In the genomic region with DNA sequence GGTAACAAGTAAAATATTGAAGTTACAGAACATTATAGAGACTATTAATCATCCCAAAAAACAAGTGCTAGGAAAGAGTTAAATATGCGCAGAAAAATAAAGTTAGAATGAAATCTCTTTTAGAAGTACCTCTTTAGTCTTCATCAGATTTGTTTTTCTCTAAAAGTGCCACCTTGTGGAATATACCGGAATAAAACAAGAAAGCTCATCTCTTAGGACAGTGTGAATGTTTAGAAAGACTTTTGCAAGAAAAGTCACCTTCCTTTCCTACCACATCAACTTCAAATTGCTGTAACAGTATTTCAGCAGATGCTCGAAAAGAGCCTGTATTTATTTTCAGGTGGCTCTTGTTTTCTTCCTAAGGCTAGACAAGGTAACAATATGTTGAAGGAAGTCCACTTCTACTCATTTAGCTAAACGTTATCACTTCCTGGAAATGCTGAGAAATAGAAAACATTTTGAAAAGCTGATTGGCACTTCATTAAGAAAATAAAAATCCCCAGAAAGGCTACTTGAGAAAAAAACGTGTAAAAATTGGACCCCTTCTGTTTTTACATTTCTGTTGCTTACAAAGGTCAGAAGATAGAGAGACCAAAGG, we compare ENCODE assay signal across 9 cellular contexts. TPM values are rescaled to one million over a fixed set of nuclear protein-coding genes. Genes with fewer than 3 reads are reported as not detected.
A peak's percentile ranks its signal among the peaks of the same experiment; 100 is the strongest.
DNase-seq lines count a peak whose midpoint lies in the region; ATAC-seq, FAIRE-seq and TF ChIP-seq lines count a peak whose summit lies in the region.
"Had no signal": no experiment of that assay in that cellular context is flagged by ENCODE, and none has a peak within 500 bp of the region (broad histone marks: within the 10 kb centered on the region; RNA-seq: fewer than 3 reads in every experiment).

No MANE protein-coding gene starts in this region.

- peaks cover 2% of the 10 kb centered on the region; the same call in 1 of the 2 replicates for H3K4me1 ChIP-seq in HEK293 (ENCODE audit: control insufficient read depth, insufficient read depth, low read length)
- H3K4me1 ChIP-seq in keratinocyte (ENCODE audit: control insufficient read depth, extremely low read depth, insufficient read depth, low read length): peaks cover 9% of the 10 kb centered on the region
- H3K4me1 ChIP-seq in ovary (ENCODE audit: insufficient read depth): peaks cover 2% of the 10 kb centered on the region

- no peak for TF ChIP-seq POLR2A in ovary (IDR thresholded peaks at IDR 0.05)

- H3K27me3 ChIP-seq in keratinocyte (ENCODE audit: control insufficient read depth, extremely low read depth, insufficient read depth, low read length) (no peaks in the 10 kb centered on the region), ovary (no peaks in the 10 kb centered on the region)

- intact Hi-C loops in sciatic nerve (cut with DNase I): no loop called here
- intact Hi-C loops in ovary (cut with DNase I): no loop called here

- CTCF ChIA-PET in HEK293 (lab: Yijun Ruan, JAX): interaction anchor here (0.5 to 5.1 kb wide), 7 partner anchors 10 to 1473 kb away, joined by 3 to 35 read pairs (median 3); partner anchors contain the start of gene FAM133B

- dilution Hi-C loops in keratinocyte (cut with MboI; ENCODE audit: extremely low pct_ligation_motif_present, low sequenced_read_pairs): no loop called here

- no peak for TF ChIP-seq EP300 in ovary (IDR thresholded peaks at IDR 0.05)

- FAIRE-seq in D721Med (lab: Jason Lieb, UNC): no peak
- FAIRE-seq in TTC549 (lab: Jason Lieb, UNC): peak; percentile 81
- no peak for FAIRE-seq in keratinocyte (lab: Jason Lieb, UNC)

- no peak overlapping the region for H3K9ac ChIP-seq in keratinocyte (ENCODE audit: control insufficient read depth, extremely low read depth, insufficient read depth, low read length)

- no peaks in the 10 kb centered on the region for H3K79me2 ChIP-seq in keratinocyte (ENCODE audit: control insufficient read depth, insufficient read depth, low read length)

- H3K9me1 ChIP-seq in keratinocyte (ENCODE audit: control insufficient read depth, extremely low read depth, insufficient read depth, low read length): no peaks in the 10 kb centered on the region

- no peak overlapping the region for H3K4me3 ChIP-seq in HEK293 (ENCODE audit: low read depth, low read length)
- no peak overlapping the region for H3K4me3 ChIP-seq in keratinocyte (ENCODE audit: control insufficient read depth in 2 of 3, extremely low read depth in 1 of 3, insufficient read depth in 2 of 3, low read depth in 1 of 3, low read length in 3 of 3)
- no peak overlapping the region for H3K4me3 ChIP-seq in ovary
- H3K4me3 ChIP-seq: SK-N-MC had no signal

- WGBS in ovary, 3 donors: 31 to 36% (median 36%) methylated on average over 5 of the region's 5 CpGs

- no peak overlapping the region for H3K4me2 ChIP-seq in keratinocyte (ENCODE audit: control insufficient read depth, extremely low read depth, insufficient read depth, low read depth, low read length)

- TF ChIP-seq CTCF in D721Med (IDR thresholded peaks at IDR 0.05; ENCODE audit: insufficient read depth, missing control alignments) (peak; percentile 36), HEK293 (tag by site-specific recombination; IDR thresholded peaks at IDR 0.05) (no peak), keratinocyte (optimal IDR thresholded peaks at IDR 0.05 in 1 of 3, IDR thresholded peaks at IDR 0.05 in 1 of 3, conservative IDR thresholded peaks at IDR 0.05 in 1 of 3; ENCODE audit: extremely low read depth in 1 of 3, insufficient read depth in 2 of 3, low read length in 3 of 3) (peak in 2 of 3 experiments; percentile 2 to 41), ovary (IDR thresholded peaks at IDR 0.05) (no peak)

- H3K9me3 ChIP-seq in HEK293 (ENCODE audit: control insufficient read depth, insufficient read depth, low read depth, low read length) (no peaks in the 10 kb centered on the region), keratinocyte (ENCODE audit: control insufficient read depth, low read depth, low read length) (no peaks in the 10 kb centered on the region), ovary (no peaks in the 10 kb centered on the region)

- no peaks in the 10 kb centered on the region for H4K20me1 ChIP-seq in keratinocyte (ENCODE audit: control insufficient read depth, extremely low read depth, insufficient read depth, low read length)

- peaks cover 0 to 3% of the 10 kb centered on the region in 2 experiments; a peak in 1 of 3 replicates for H3K36me3 ChIP-seq in HEK293 (ENCODE audit: control insufficient read depth in 2 of 2, insufficient read depth in 1 of 2, low read length in 2 of 2)
- peaks cover 15 to 17% of the 10 kb centered on the region in 2 experiments for H3K36me3 ChIP-seq in keratinocyte (ENCODE audit: control insufficient read depth in 2 of 2, extremely low read depth in 1 of 2, insufficient read depth in 2 of 2, low read length in 2 of 2)
- H3K36me3 ChIP-seq in ovary: no peaks in the 10 kb centered on the region

- POLR2A ChIA-PET in HEK293 (lab: Yijun Ruan, JAX): interaction anchor here (0.6 to 1.0 kb wide), 2 partner anchors 9 to 20 kb away, joined by 3 to 5 read pairs; partner anchors contain the start of gene FAM133B

- H2AFZ ChIP-seq in keratinocyte (ENCODE audit: control insufficient read depth, low read length): no peak overlapping the region

- DNase-seq in D721Med (ENCODE audit: insufficient read length, low spot score): no peak
- no peak for DNase-seq in keratinocyte (ENCODE audit: low read depth, low spot score)
- no peak for DNase-seq in sciatic nerve (ENCODE audit: low spot score)
- no peak for DNase-seq in GM19240 (ENCODE audit: insufficient read length, low spot score)
- DNase-seq in ovary: no peak
- DNase-seq in NCI-H446 treated with DMSO at 0.1 percent for 48 hours (lab: John Stamatoyannopoulos, UW): no peak

- ATAC-seq in sciatic nerve: no peak

- H3K27ac ChIP-seq in HEK293 (ENCODE audit: extremely low read depth, low read depth, low read length): no peak overlapping the region
- no peak overlapping the region for H3K27ac ChIP-seq in keratinocyte (ENCODE audit: control insufficient read depth, insufficient read depth, low read length)
- H3K27ac ChIP-seq in ovary: no peak overlapping the region
- H3K27ac ChIP-seq: SK-N-MC had no signal

TF ChIP-seq in HEK293, 187 proteins besides CTCF, POLR2A, EP300 and RAD21:
- TF ChIP-seq ZNF777 (tag by site-specific recombination; IDR thresholded peaks at IDR 0.05; ENCODE audit: borderline replicate concordance) (no peak), HOXA7 (CRISPR knock-in tag; IDR thresholded peaks at IDR 0.05; ENCODE audit: borderline replicate concordance) (no peak), ZNF223 (tag by site-specific recombination; IDR thresholded peaks at IDR 0.05) (no peak), ZEB2 (tag by site-specific recombination; IDR thresholded peaks at IDR 0.05) (no peak), MEIS1 (CRISPR knock-in tag; IDR thresholded peaks at IDR 0.05; ENCODE audit: borderline replicate concordance) (no peak), ZNF548 (tag by site-specific recombination; IDR thresholded peaks at IDR 0.05) (no peak), ZNF311 (tag by site-specific recombination; IDR thresholded peaks at IDR 0.05; ENCODE audit: borderline replicate concordance) (no peak), ZNF654 (tag by site-specific recombination; IDR thresholded peaks at IDR 0.05; ENCODE audit: low read depth) (peak; percentile 34), ZNF416 (tag by site-specific recombination; IDR thresholded peaks at IDR 0.05) (no peak), GLI2 (tag by site-specific recombination; IDR thresholded peaks at IDR 0.05; ENCODE audit: borderline replicate concordance, low read depth) (no peak), PRDM1 (tag by site-specific recombination; IDR thresholded peaks at IDR 0.05) (peak; percentile 57; the same call in 1 of the 2 replicates), KLF1 (tag by site-specific recombination; IDR thresholded peaks at IDR 0.05) (no peak), PBX3 (CRISPR knock-in tag; IDR thresholded peaks at IDR 0.05) (no peak)
- TF ChIP-seq, protein P1, sequence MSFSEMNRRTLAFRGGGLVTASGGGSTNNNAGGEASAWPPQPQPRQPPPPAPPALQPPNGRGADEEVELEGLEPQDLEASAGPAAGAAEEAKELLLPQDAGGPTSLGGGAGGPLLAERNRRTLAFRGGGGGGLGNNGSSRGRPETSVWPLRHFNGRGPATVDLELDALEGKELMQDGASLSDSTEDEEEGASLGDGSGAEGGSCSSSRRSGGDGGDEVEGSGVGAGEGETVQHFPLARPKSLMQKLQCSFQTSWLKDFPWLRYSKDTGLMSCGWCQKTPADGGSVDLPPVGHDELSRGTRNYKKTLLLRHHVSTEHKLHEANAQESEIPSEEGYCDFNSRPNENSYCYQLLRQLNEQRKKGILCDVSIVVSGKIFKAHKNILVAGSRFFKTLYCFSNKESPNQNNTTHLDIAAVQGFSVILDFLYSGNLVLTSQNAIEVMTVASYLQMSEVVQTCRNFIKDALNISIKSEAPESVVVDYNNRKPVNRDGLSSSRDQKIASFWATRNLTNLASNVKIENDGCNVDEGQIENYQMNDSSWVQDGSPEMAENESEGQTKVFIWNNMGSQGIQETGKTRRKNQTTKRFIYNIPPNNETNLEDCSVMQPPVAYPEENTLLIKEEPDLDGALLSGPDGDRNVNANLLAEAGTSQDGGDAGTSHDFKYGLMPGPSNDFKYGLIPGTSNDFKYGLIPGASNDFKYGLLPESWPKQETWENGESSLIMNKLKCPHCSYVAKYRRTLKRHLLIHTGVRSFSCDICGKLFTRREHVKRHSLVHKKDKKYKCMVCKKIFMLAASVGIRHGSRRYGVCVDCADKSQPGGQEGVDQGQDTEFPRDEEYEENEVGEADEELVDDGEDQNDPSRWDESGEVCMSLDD (tag by site-specific recombination; IDR thresholded peaks at IDR 0.05): no peak

RNA-seq across cellular contexts. Expression of gene FAM133B, which starts 19.8 kb away (rescaled TPM):
- polyA plus RNA-seq in keratinocyte: 12.4 to 24.0 TPM (median 17.3 TPM) in 3 replicates
- polyA plus RNA-seq in keratinocyte (2011; ENCODE audit: low read depth): 108 TPM
- polyA plus RNA-seq in keratinocyte (2011; cell fraction: cytosol; rRNA removed): 9.4 and 13.4 TPM in 2 replicates
- 14.8 and 21.7 TPM in 2 replicates for polyA plus RNA-seq in keratinocyte (2011; cell fraction: nucleus; rRNA removed)
- 17.9 and 20.4 TPM in 2 replicates for polyA plus RNA-seq in keratinocyte (2012; ENCODE audit: low replicate concordance)
- polyA minus RNA-seq in keratinocyte: 1.3 to 11.4 TPM (median 3.8 TPM) in 3 replicates
- 6.5 TPM for polyA minus RNA-seq in keratinocyte (2011; cell fraction: cytosol; rRNA and poly(A)+ RNA removed)
- polyA minus RNA-seq in keratinocyte (2011; cell fraction: nucleus; rRNA and poly(A)+ RNA removed): 8.1 and 19.2 TPM in 2 replicates
- 32.1 TPM for total RNA-seq in sciatic nerve
- 10 to 100 TPM; 18.8 to 28.1 (median 23.5) TPM for total RNA-seq in ovary
- 10 to 100 TPM; 17.3 to 21.2 TPM for polyA plus RNA-seq in ovary

Comparison
In these comparisons a context has a peak if more than half of its experiments do, and no peak if none do; other contexts are left out.
1. CTCF ChIP-seq: peak in D721Med (single experiment) and keratinocyte (2 of 3); none in HEK293 (single experiment) and ovary (0 of 3).